In genomic region chr4:28723371-28723770, GRCh38 we compare ENCODE assay signal across 27 cellular contexts.
"Had no signal": no experiment of that assay in that cellular context is flagged by ENCODE, and none has a peak within 500 bp of the region (broad histone marks: within the 10 kb centered on the region; RNA-seq: fewer than 3 reads in every experiment).

No MANE protein-coding gene starts in this region.

- H3K36me3 ChIP-seq: ascending aorta, SJSA1 had no signal

- H3K36me3 Mint-ChIP-seq: activated CD8-positive, alpha-beta memory T cell treated with anti-CD3 and anti-CD28 coated beads, Interleukin-2, amount 10 ng/mL, durations not matched to agents 7 days and 5 days; activated naive CD4-positive, alpha-beta T cell treated with anti-CD3 and anti-CD28 coated beads, Interleukin-2, amount 50 U/mL, for 24 hours; IgD-negative memory B cell had no signal

- H3K27me3 Mint-ChIP-seq: activated B cell treated with CpG ODN at 0.5 μM for 24 hours; activated CD4-positive, alpha-beta T cell treated with anti-CD3 and anti-CD28 coated beads, Interleukin-2, amount 10 ng/mL, durations not matched to agents 24 days and 14 days; activated CD8-positive, alpha-beta memory T cell treated with anti-CD3 and anti-CD28 coated beads, Interleukin-2, amount 10 ng/mL, durations not matched to agents 7 days and 5 days; activated naive CD4-positive, alpha-beta T cell treated with anti-CD3 and anti-CD28 coated beads, Interleukin-2, amount 50 U/mL, for 24 hours; activated T-cell treated with anti-CD3 and anti-CD28 coated beads, Interleukin-2, amount 50 U/mL, for 24 hours; IgD-negative memory B cell had no signal

- ATAC-seq: activated CD8-positive, alpha-beta memory T cell treated with anti-CD3 and anti-CD28 coated beads, Interleukin-2, amount 10 ng/mL, durations not matched to agents 7 days and 5 days; body of pancreas; PC-3 had no signal

- H3K4me3 Mint-ChIP-seq: activated B cell treated with CpG ODN at 0.5 μM for 24 hours; activated CD4-positive, alpha-beta T cell treated with anti-CD3 and anti-CD28 coated beads, Interleukin-2, amount 10 ng/mL, durations not matched to agents 24 days and 14 days; activated CD8-positive, alpha-beta memory T cell treated with anti-CD3 and anti-CD28 coated beads, Interleukin-2, amount 10 ng/mL, durations not matched to agents 7 days and 5 days; activated naive CD4-positive, alpha-beta T cell treated with anti-CD3 and anti-CD28 coated beads, Interleukin-2, amount 50 U/mL, for 24 hours; activated T-cell treated with anti-CD3 and anti-CD28 coated beads, Interleukin-2, amount 50 U/mL, for 24 hours; activated T-helper 1 cell treated with anti-CD3 and anti-CD28 coated beads, Interleukin-12 subunit alpha, Interleukin-12 subunit beta, Interleukin-2, Interleukin-4 antibody, amounts not matched to agents 30 ng/mL and 10 ng/mL and 1 ng/mL, durations not matched to agents 14 hours and 24 hours and 36 hours; IgD-negative memory B cell; T-helper 1 cell treated with Interleukin-12 subunit alpha and Interleukin-12 subunit beta and Interleukin-4 antibody, amounts not matched to agents 30 μg/mL and 1 μg/mL, for 36 hours had no signal

- H3K9me3 ChIP-seq: ascending aorta, body of pancreas, SJSA1 had no signal

- H3K27ac ChIP-seq: ascending aorta, body of pancreas, SJSA1 had no signal

- H3K4me1 Mint-ChIP-seq: activated B cell treated with CpG ODN at 0.5 μM for 24 hours; activated CD4-positive, alpha-beta T cell treated with anti-CD3 and anti-CD28 coated beads, Interleukin-2, amount 10 ng/mL, durations not matched to agents 24 days and 14 days; activated CD8-positive, alpha-beta memory T cell treated with anti-CD3 and anti-CD28 coated beads, Interleukin-2, amount 10 ng/mL, durations not matched to agents 7 days and 5 days; activated naive CD4-positive, alpha-beta T cell treated with anti-CD3 and anti-CD28 coated beads, Interleukin-2, amount 50 U/mL, for 24 hours; IgD-negative memory B cell had no signal

- H3K4me3 ChIP-seq: ascending aorta, body of pancreas, SJSA1 had no signal

- H3K27ac Mint-ChIP-seq: activated B cell treated with CpG ODN at 0.5 μM for 24 hours; activated CD4-positive, alpha-beta T cell treated with anti-CD3 and anti-CD28 coated beads, Interleukin-2, amount 10 ng/mL, durations not matched to agents 24 days and 14 days; activated CD8-positive, alpha-beta memory T cell treated with anti-CD3 and anti-CD28 coated beads, Interleukin-2, amount 10 ng/mL, durations not matched to agents 7 days and 5 days; activated naive CD4-positive, alpha-beta T cell treated with anti-CD3 and anti-CD28 coated beads, Interleukin-2, amount 50 U/mL, for 24 hours; activated T-cell treated with anti-CD3 and anti-CD28 coated beads, Interleukin-2, amount 50 U/mL, for 24 hours; activated T-helper 1 cell treated with anti-CD3 and anti-CD28 coated beads, Interleukin-12 subunit alpha, Interleukin-12 subunit beta, Interleukin-2, Interleukin-4 antibody, amounts not matched to agents 30 ng/mL and 10 ng/mL and 1 ng/mL, durations not matched to agents 14 hours and 24 hours and 36 hours; IgD-negative memory B cell; T-helper 1 cell treated with Interleukin-12 subunit alpha and Interleukin-12 subunit beta and Interleukin-4 antibody, amounts not matched to agents 30 μg/mL and 1 μg/mL, for 36 hours had no signal

- DNase-seq: activated B cell treated with CpG ODN at 0.5 μM for 24 hours; activated CD4-positive, alpha-beta T cell treated with anti-CD3 and anti-CD28 coated beads for 1 hour; activated CD4-positive, alpha-beta T cell treated with anti-CD3 and anti-CD28 coated beads, Interleukin-2, amount 10 ng/mL, durations not matched to agents 24 days and 14 days; activated CD4-positive, alpha-beta T cell treated with anti-CD3 and anti-CD28 coated beads, Interleukin-2, amount 50 U/mL, for 48 hours; activated CD8-positive, alpha-beta memory T cell treated with anti-CD3 and anti-CD28 coated beads, Interleukin-2, amount 10 ng/mL, durations not matched to agents 7 days and 5 days; activated effector memory CD4-positive, alpha-beta T cell treated with Interleukin-2 at 50 U/mL for 16 hours; activated naive CD4-positive, alpha-beta T cell; activated T-cell treated with anti-CD3 and anti-CD28 coated beads, Interleukin-2, amount 50 U/mL, for 24 hours; amniotic stem cell; body of pancreas; central memory CD4-positive, alpha-beta T cell; KG1; NCI-H1092; NCI-H1417; NCI-H1930; NCI-H2107; NCI-H2171 treated with DMSO at 0.1 percent for 48 hours; NCI-H226; NCI-H748 treated with DMSO at 0.1 percent for 48 hours; PC-3; SHP77 had no signal

- H3K4me1 ChIP-seq: ascending aorta, body of pancreas, SJSA1 had no signal

- H3K27me3 ChIP-seq: ascending aorta, body of pancreas, SJSA1 had no signal
